ENCODE assay signal across 1 cellular context in genomic region chr10:35133586-35133985, GRCh38.
TF ChIP-seq lines count a peak whose summit lies in the region.

No MANE protein-coding gene starts in this region.

TF ChIP-seq in GM12878, 131 proteins besides CTCF, POLR2A, EP300 and RAD21:
- TF ChIP-seq RELA (IDR thresholded peaks at IDR 0.05; ENCODE audit: borderline replicate concordance, partially characterized antibody) (no peak), LARP7 (IDR thresholded peaks at IDR 0.05) (no peak), KDM1A (IDR thresholded peaks at IDR 0.05; ENCODE audit: borderline replicate concordance) (no peak), FOXK2 (IDR thresholded peaks at IDR 0.05) (no peak), FOS (IDR thresholded peaks at IDR 0.05; ENCODE audit: borderline replicate concordance, extremely low read depth, insufficient read length) (no peak), ZBTB33 (IDR thresholded peaks at IDR 0.05) (no peak), CBFB (IDR thresholded peaks at IDR 0.05; ENCODE audit: low read depth) (no peak), USF1 (IDR thresholded peaks at IDR 0.05; ENCODE audit: borderline replicate concordance, extremely low read length, insufficient read depth, low read depth, low read length) (no peak), ZNF207 (IDR thresholded peaks at IDR 0.05; ENCODE audit: borderline replicate concordance) (no peak), TCF12 (IDR thresholded peaks at IDR 0.05; ENCODE audit: low read depth, low read length) (no peak), PKNOX1 (IDR thresholded peaks at IDR 0.05) (no peak), PML (IDR thresholded peaks at IDR 0.05; ENCODE audit: low read length) (no peak)
